Comparison of ENCODE assay signal across 9 cellular contexts in the genomic region with DNA sequence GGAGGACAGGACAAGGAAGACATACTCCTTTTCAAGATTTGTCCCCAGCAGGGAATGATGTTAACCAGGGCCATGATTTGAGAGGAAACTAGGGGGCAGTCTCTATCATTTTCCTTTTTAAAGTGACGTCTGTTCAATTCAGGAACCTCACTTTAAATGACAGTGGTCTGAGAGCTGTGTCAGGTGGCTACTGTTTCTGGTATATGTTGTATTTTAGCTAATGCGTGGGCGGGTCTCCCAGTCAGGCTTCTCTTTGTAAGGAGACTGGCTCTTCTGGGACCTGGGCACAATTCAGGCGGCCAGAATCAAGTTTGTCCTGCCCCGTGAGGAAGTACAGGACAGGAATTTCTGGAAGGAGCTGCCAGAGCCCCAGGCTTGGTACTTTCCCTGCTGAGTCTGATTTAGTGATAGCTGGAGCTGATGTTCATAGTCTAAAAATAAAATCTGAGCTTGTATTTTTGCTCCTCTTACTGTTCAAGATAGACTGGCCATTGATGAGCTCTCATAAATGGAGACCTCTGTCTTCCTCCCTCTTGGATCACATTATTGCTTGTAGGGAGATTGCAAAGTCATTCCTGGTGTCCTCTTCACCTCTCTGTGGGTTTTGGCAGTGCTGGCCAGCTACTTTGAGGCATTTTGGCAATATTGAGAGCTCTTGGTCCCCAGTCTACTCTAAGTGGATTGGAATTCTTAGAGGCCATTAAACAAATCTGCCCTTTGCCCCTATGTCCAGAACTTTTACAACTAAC. TPM values are rescaled to one million over a fixed set of nuclear protein-coding genes. Genes with fewer than 3 reads are reported as not detected.
DNase-seq lines count a peak whose midpoint lies in the region; ATAC-seq, FAIRE-seq and TF ChIP-seq lines count a peak whose summit lies in the region.
"Had no signal": no experiment of that assay in that cellular context is flagged by ENCODE, and none has a peak within 500 bp of the region (broad histone marks: within the 10 kb centered on the region; RNA-seq: fewer than 3 reads in every experiment).

No MANE protein-coding gene starts in this region.

- H3K36me3 ChIP-seq in RWPE2 (ENCODE audit: low read depth) = peaks cover 79% of the 10 kb centered on the region
- peaks cover 0 to 59% (median 18%) of the 10 kb centered on the region in 9 donors for H3K36me3 ChIP-seq in heart right ventricle
- no peaks in the 10 kb centered on the region; the same call in 1 of the 2 replicates for H3K36me3 ChIP-seq in PC-3 (ENCODE audit: low read depth, low read length)
- no peaks in the 10 kb centered on the region for H3K36me3 ChIP-seq in smooth muscle cell (ENCODE audit: low read depth)

- H4K20me1 ChIP-seq in PC-3 (ENCODE audit: low read length) (no peaks in the 10 kb centered on the region), smooth muscle cell (ENCODE audit: low read depth) (no peaks in the 10 kb centered on the region)

- H3K4me2 ChIP-seq in PC-3 (ENCODE audit: low read length) (no peak overlapping the region), smooth muscle cell (no peak overlapping the region)

- H3K27ac ChIP-seq in RWPE2 (ENCODE audit: poor library complexity, severe bottlenecking) (peak overlapping the region; percentile 1), heart right ventricle (peak overlapping the region in 5 of 10 donors; percentile 4 to 52 (median 43)), PC-3 (ENCODE audit: low read length) (no peak overlapping the region), smooth muscle cell (ENCODE audit: low read depth) (no peak overlapping the region)

- 38 to 53% methylated on average over 5 of the region's 5 CpGs for WGBS in heart right ventricle, 2 donors
- 58% methylated on average over 5 of the region's 5 CpGs for WGBS in smooth muscle cell (ENCODE audit: low lambda C conversion rate)

- H3K27me3 ChIP-seq in RWPE2 (ENCODE audit: insufficient read depth, poor library complexity, severe bottlenecking) (no peaks in the 10 kb centered on the region), heart right ventricle (no peaks in the 10 kb centered on the region), PC-3 (ENCODE audit: low read length) (no peaks in the 10 kb centered on the region), smooth muscle cell (ENCODE audit: low read depth) (no peaks in the 10 kb centered on the region)

- H3K9ac ChIP-seq in PC-3 (ENCODE audit: low read length) (no peak overlapping the region), smooth muscle cell (ENCODE audit: low read depth) (no peak overlapping the region)

- no peak for FAIRE-seq in frontal cortex (lab: Jason Lieb, UNC)

- H2AFZ ChIP-seq in PC-3 (ENCODE audit: low read length) (no peak overlapping the region), smooth muscle cell (ENCODE audit: low read depth) (no peak overlapping the region)

- H3K9me3 ChIP-seq in RWPE2 (ENCODE audit: severe bottlenecking) (no peaks in the 10 kb centered on the region), heart right ventricle (no peaks in the 10 kb centered on the region), PC-3 (ENCODE audit: low read length) (no peaks in the 10 kb centered on the region), smooth muscle cell (replicated peaks; ENCODE audit: low read depth) (no peaks in the 10 kb centered on the region)

- no TSS peak for BruUV-seq in PC-3 (replicated peaks; lab: Mats Ljungman, UMichigan)

- POLR2A ChIA-PET in PC-3 (lab: Charles Lee; ENCODE audit: unreplicated experiment) = no interaction called here

- ATAC-seq in RWPE2 (ENCODE audit: low read depth) (no peak), heart right ventricle (peak in 7 of 8 donors; percentile 33 to 76 (median 49)), PC-3 (no peak)

- intact Hi-C loops in heart right ventricle (cut with DNase I) (no loop called here), PC-3 (cut with micrococcal nuclease) (no loop called here)

- H3K79me2 ChIP-seq in PC-3 (ENCODE audit: low read length) = peaks cover 16% of the 10 kb centered on the region; the same call in 1 of the 2 replicates
- no peaks in the 10 kb centered on the region for H3K79me2 ChIP-seq in smooth muscle cell (ENCODE audit: low read depth)

- peak; percentile 36 for DNase-seq in GM03348 (ENCODE audit: low spot score)
- DNase-seq in RWPE2 (ENCODE audit: low spot score) = no peak
- no peak for DNase-seq in heart right ventricle
- DNase-seq in skeletal muscle cell (ENCODE audit: low read depth) = peak; percentile 24
- DNase-seq in UCSD-AML1 (lab: John Stamatoyannopoulos, UW; ENCODE audit: unreplicated experiment) = no peak
- DNase-seq in frontal cortex (ENCODE audit: low spot score in 2 of 2) = no peak
- DNase-seq in PC-3 = no peak
- DNase-seq in smooth muscle cell (lab: John Stamatoyannopoulos, UW; ENCODE audit: unreplicated experiment) = no peak
- DNase-seq: NCI-H524 had no signal

- H3K4me1 ChIP-seq in RWPE2 (ENCODE audit: insufficient read depth, poor library complexity, severe bottlenecking) (no peaks in the 10 kb centered on the region), heart right ventricle (peaks cover 0 to 34% (median 14%) of the 10 kb centered on the region in 9 donors), PC-3 (ENCODE audit: insufficient read depth, low read length) (no peaks in the 10 kb centered on the region), smooth muscle cell (ENCODE audit: low read depth) (no peaks in the 10 kb centered on the region)

- H3K4me3 ChIP-seq in RWPE2 (ENCODE audit: severe bottlenecking) (no peak overlapping the region), heart right ventricle (no peak overlapping the region), skeletal muscle cell (ENCODE audit: low read depth, low read length) (no peak overlapping the region), PC-3 (ENCODE audit: low read length) (no peak overlapping the region), smooth muscle cell (no peak overlapping the region)

- no peaks in the 10 kb centered on the region for H3F3A ChIP-seq in PC-3 (ENCODE audit: low read length, unreplicated experiment)
- no peaks in the 10 kb centered on the region for H3F3A ChIP-seq in smooth muscle cell (ENCODE audit: low read depth)

- CTCF ChIA-PET in PC-3 (lab: Charles Lee) = no interaction called here

- H3K9me2 ChIP-seq in PC-3 (replicated peaks; ENCODE audit: low read length) = no peaks in the 10 kb centered on the region

- TF ChIP-seq CTCF in RWPE2 (IDR thresholded peaks at IDR 0.05; ENCODE audit: poor library complexity, severe bottlenecking) = no peak
- TF ChIP-seq CTCF in heart right ventricle (IDR thresholded peaks at IDR 0.05) = peak in 1 of 9 donors; percentile 21
- no peak; the same call in 1 of the 2 replicates for TF ChIP-seq CTCF in PC-3 (conservative IDR thresholded peaks at IDR 0.05; ENCODE audit: low read depth, low read length)
- TF ChIP-seq CTCF in smooth muscle cell (IDR thresholded peaks at IDR 0.05; ENCODE audit: borderline replicate concordance, insufficient read depth, poor library complexity, severe bottlenecking) = no peak

RNA-seq across cellular contexts. Expression of gene SQOR, which starts 25.6 kb away (rescaled TPM):
- 10 to 100 TPM; 13.9 to 41.8 (median 17.5) TPM for total RNA-seq in heart right ventricle
- 10 to 100 TPM; 10.3 to 12.7 TPM for polyA plus RNA-seq in heart right ventricle
- total RNA-seq in frontal cortex = 2.9 TPM
- 86.1 and 99.0 TPM in 2 replicates for total RNA-seq in PC-3 (2014; rRNA removed)
- 9.9 and 10.9 TPM in 2 replicates for total RNA-seq in smooth muscle cell
- polyA plus RNA-seq in smooth muscle cell = 9.4 and 14.0 TPM in 2 replicates

Comparison
In these comparisons a context has a peak if more than half of its experiments do, and no peak if none do; other contexts are left out.
1. DNase-seq: peak in GM03348 (single experiment) and skeletal muscle cell (single experiment); none in RWPE2 (single experiment), heart right ventricle (0 of 2), UCSD-AML1 (single experiment), frontal cortex (0 of 2), PC-3 (single experiment) and smooth muscle cell (single experiment).
2. ATAC-seq: peak in heart right ventricle (7 of 8); none in RWPE2 (single experiment) and PC-3 (single experiment).